Comparison of ENCODE assay signal across 18 cellular contexts in the genomic region with DNA sequence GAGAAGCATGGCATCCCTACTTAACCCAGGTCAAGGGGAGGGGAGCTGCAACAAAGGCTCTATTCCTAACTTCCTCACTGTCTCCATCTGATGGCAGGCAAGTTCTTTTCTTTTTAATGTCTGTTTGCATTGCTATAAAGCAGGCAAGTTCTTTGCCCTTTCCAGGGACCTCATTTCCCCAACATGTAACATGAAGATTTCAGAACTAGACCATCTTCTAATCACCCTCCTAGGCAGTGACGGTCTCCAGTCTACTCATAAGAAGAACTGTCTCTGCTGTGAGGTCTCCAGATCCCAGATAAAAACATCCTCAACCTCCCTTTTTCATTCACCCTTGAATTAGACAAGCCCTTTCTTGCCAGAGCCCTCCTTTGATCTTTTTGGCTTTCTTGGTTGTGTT. TPM values are rescaled to one million over a fixed set of nuclear protein-coding genes. Genes with fewer than 3 reads are reported as not detected.
DNase-seq lines count a peak whose midpoint lies in the region; ATAC-seq and TF ChIP-seq lines count a peak whose summit lies in the region.
"Had no signal": no experiment of that assay in that cellular context is flagged by ENCODE, and none has a peak within 500 bp of the region (broad histone marks: within the 10 kb centered on the region; RNA-seq: fewer than 3 reads in every experiment).

No MANE protein-coding gene starts in this region.

- H3K4me2 ChIP-seq in HCT116 (ENCODE audit: low read length), result no peak overlapping the region

- intact Hi-C loops in HCT116 (cut with micrococcal nuclease), result no loop called here
- intact Hi-C loops in activated CD8-positive, alpha-beta T cell treated with anti-CD3 and anti-CD28 coated beads for 36 hours (cut with micrococcal nuclease), result no loop called here
- intact Hi-C loops in CD4-positive, alpha-beta T cell (cut with DNase I, micrococcal nuclease), result loop anchor here in 1 of 2 experiments (5.0 kb wide), 2 partner anchors 45 to 240 kb away; no protein-coding TSS in a partner anchor

- POLR2A ChIA-PET in activated CD4-positive, alpha-beta T cell treated with anti-CD3 and anti-CD28 coated beads, Interleukin-2, amount 10 ng/mL, durations not matched to agents 7 days and 5 days (lab: Charles Lee), result no interaction called here
- POLR2A ChIA-PET in HCT116 (lab: Charles Lee), result no interaction called here
- POLR2A ChIA-PET in activated CD8-positive, alpha-beta T cell treated with anti-CD3 and anti-CD28 coated beads for 36 hours (lab: Charles Lee), result interaction anchor here (1.9 kb wide), 1 partner anchor 29 kb away, joined by 4 read pairs; no protein-coding TSS in a partner anchor
- POLR2A ChIA-PET in CD4-positive, alpha-beta T cell (lab: Charles Lee), result no interaction called here

- no peaks in the 10 kb centered on the region for H3K4me1 ChIP-seq in HCT116 (ENCODE audit: control insufficient read depth in 1 of 2, insufficient read depth in 2 of 2, low read length in 2 of 2)
- no peaks in the 10 kb centered on the region for H3K4me1 ChIP-seq in BE2C
- H3K4me1 ChIP-seq: psoas muscle, SJSA1 had no signal

- no peak overlapping the region for H3K4me3 Mint-ChIP-seq in activated CD4-positive, alpha-beta T cell treated with anti-CD3 and anti-CD28 coated beads, Interleukin-2, amount 10 ng/mL, durations not matched to agents 7 days and 5 days
- no peak overlapping the region for H3K4me3 Mint-ChIP-seq in activated CD8-positive, alpha-beta T cell treated with anti-CD3 and anti-CD28 coated beads for 36 hours
- no peak overlapping the region for H3K4me3 Mint-ChIP-seq in CD4-positive, alpha-beta T cell

- H3K79me2 ChIP-seq in HCT116 (ENCODE audit: insufficient read depth, low read length), result no peaks in the 10 kb centered on the region

- H3K4me3 ChIP-seq in HCT116 (replicated peaks in 1 of 2; ENCODE audit: low read depth in 1 of 2, low read length in 2 of 2), result no peak overlapping the region
- no peak overlapping the region for H3K4me3 ChIP-seq in BE2C (ENCODE audit: low read depth, low read length)
- H3K4me3 ChIP-seq: mucosa of descending colon, psoas muscle, SJSA1 had no signal

- H3K9ac ChIP-seq in HCT116 (ENCODE audit: low read length), result no peak overlapping the region

- H3K27me3 ChIP-seq in HCT116 (ENCODE audit: insufficient read depth, low read length), result peaks cover 15% of the 10 kb centered on the region
- H3K27me3 ChIP-seq in CD4-positive, alpha-beta T cell (ENCODE audit: control insufficient read depth, insufficient read depth, low read length), result no peaks in the 10 kb centered on the region
- H3K27me3 ChIP-seq in BE2C, result no peaks in the 10 kb centered on the region
- H3K27me3 ChIP-seq: SJSA1 had no signal

- H3K9me3 ChIP-seq in HCT116 (ENCODE audit: control insufficient read depth in 1 of 2, insufficient read depth in 1 of 2, low read depth in 1 of 2, low read length in 2 of 2), result no peaks in the 10 kb centered on the region
- H3K9me3 ChIP-seq in CD4-positive, alpha-beta T cell (ENCODE audit: control insufficient read depth, low read length), result no peaks in the 10 kb centered on the region
- no peaks in the 10 kb centered on the region; the same call in 1 of the 2 replicates for H3K9me3 ChIP-seq in BE2C
- H3K9me3 ChIP-seq: mucosa of descending colon, psoas muscle, SJSA1 had no signal

- RAD21 ChIA-PET in HCT116 (lab: Charles Lee; ENCODE audit: low non-redundant PET in 1 of 2, low total read pairs in 2 of 2, uncharacterized antibody in 2 of 2, unreplicated experiment in 2 of 2), result no interaction called here

- no peak for TF ChIP-seq CTCF in HCT116 (IDR thresholded peaks at IDR 0.05 in 2 of 3, conservative IDR thresholded peaks at IDR 0.05 in 1 of 3; ENCODE audit: borderline replicate concordance in 1 of 3, insufficient read depth in 1 of 3, low read depth in 2 of 3, low read length in 2 of 3)
- TF ChIP-seq CTCF in activated CD8-positive, alpha-beta T cell treated with anti-CD3 and anti-CD28 coated beads for 36 hours (IDR thresholded peaks at IDR 0.05), result no peak
- TF ChIP-seq CTCF in CD4-positive, alpha-beta T cell (IDR thresholded peaks at IDR 0.05), result no peak
- no peak for TF ChIP-seq CTCF in BE2C (IDR thresholded peaks at IDR 0.05; ENCODE audit: low read depth, low read length)

- H3K9me3 Mint-ChIP-seq in activated CD4-positive, alpha-beta T cell treated with anti-CD3 and anti-CD28 coated beads, Interleukin-2, amount 10 ng/mL, durations not matched to agents 7 days and 5 days, result peaks cover 15% of the 10 kb centered on the region
- H3K9me3 Mint-ChIP-seq in activated CD8-positive, alpha-beta T cell treated with anti-CD3 and anti-CD28 coated beads for 36 hours, result no peaks in the 10 kb centered on the region
- no peaks in the 10 kb centered on the region for H3K9me3 Mint-ChIP-seq in CD4-positive, alpha-beta T cell

- CTCF ChIA-PET in activated CD4-positive, alpha-beta T cell treated with anti-CD3 and anti-CD28 coated beads, Interleukin-2, amount 10 ng/mL, durations not matched to agents 7 days and 5 days (lab: Charles Lee), result interaction anchor here (0.6 to 1.6 kb wide), 6 partner anchors 11 to 240 kb away, joined by 3 to 6 read pairs (median 4); no protein-coding TSS in a partner anchor
- CTCF ChIA-PET in HCT116 (lab: Charles Lee), result no interaction called here
- CTCF ChIA-PET in activated CD8-positive, alpha-beta T cell treated with anti-CD3 and anti-CD28 coated beads for 36 hours (lab: Charles Lee), result interaction anchor here (1.0 to 1.6 kb wide), 3 partner anchors 28 to 241 kb away, joined by 3 to 7 read pairs (median 4); no protein-coding TSS in a partner anchor
- CTCF ChIA-PET in CD4-positive, alpha-beta T cell (lab: Charles Lee), result no interaction called here

- no peak overlapping the region for H3K27ac ChIP-seq in HCT116 (ENCODE audit: low read depth, low read length)
- no peak overlapping the region for H3K27ac ChIP-seq in CD4-positive, alpha-beta T cell (ENCODE audit: low read depth, low read length)
- H3K27ac ChIP-seq: HL-60, psoas muscle, SJSA1 had no signal

- no peak for DNase-seq in activated CD4-positive, alpha-beta T cell treated with anti-CD3 and anti-CD28 coated beads, Interleukin-2, amount 10 ng/mL, durations not matched to agents 7 days and 5 days
- DNase-seq in activated CD4-positive, alpha-beta T cell treated with anti-CD3 and anti-CD28 coated beads for 48 hours, result no peak
- no peak for DNase-seq in HCT116 (ENCODE audit: low read depth, low spot score)
- DNase-seq in activated CD8-positive, alpha-beta T cell treated with anti-CD3 and anti-CD28 coated beads for 36 hours, result no peak
- peak; percentile 7 for DNase-seq in renal cortical epithelial cell (ENCODE audit: low read depth)
- no peak for DNase-seq in CD4-positive, alpha-beta T cell
- no peak for DNase-seq in LoVo (ENCODE audit: low spot score)
- no peak for DNase-seq in BE2C
- DNase-seq: activated CD4-positive, alpha-beta T cell treated with anti-CD3 and anti-CD28 coated beads for 1 hour; amniotic stem cell; dermis blood vessel endothelial cell; GF-D8; mucosa of descending colon; NCI-H526; psoas muscle; stimulated activated CD4-positive, alpha-beta T cell treated with anti-CD3 and anti-CD28 coated beads, Interleukin-1b, Interleukin-23, amount 100 ng/mL, for 48 hours had no signal

- H3K36me3 Mint-ChIP-seq in activated CD4-positive, alpha-beta T cell treated with anti-CD3 and anti-CD28 coated beads, Interleukin-2, amount 10 ng/mL, durations not matched to agents 7 days and 5 days (ENCODE audit: low read depth), result peaks cover 14% of the 10 kb centered on the region
- no peaks in the 10 kb centered on the region for H3K36me3 Mint-ChIP-seq in activated CD8-positive, alpha-beta T cell treated with anti-CD3 and anti-CD28 coated beads for 36 hours (ENCODE audit: low read depth)
- no peaks in the 10 kb centered on the region for H3K36me3 Mint-ChIP-seq in CD4-positive, alpha-beta T cell (ENCODE audit: low read depth)

- H3K27ac Mint-ChIP-seq in activated CD4-positive, alpha-beta T cell treated with anti-CD3 and anti-CD28 coated beads, Interleukin-2, amount 10 ng/mL, durations not matched to agents 7 days and 5 days, result peak overlapping the region; percentile 89
- peak overlapping the region; percentile 81 for H3K27ac Mint-ChIP-seq in activated CD8-positive, alpha-beta T cell treated with anti-CD3 and anti-CD28 coated beads for 36 hours
- no peak overlapping the region for H3K27ac Mint-ChIP-seq in CD4-positive, alpha-beta T cell

- H3K27me3 Mint-ChIP-seq in activated CD4-positive, alpha-beta T cell treated with anti-CD3 and anti-CD28 coated beads, Interleukin-2, amount 10 ng/mL, durations not matched to agents 7 days and 5 days, result peaks cover 2% of the 10 kb centered on the region
- H3K27me3 Mint-ChIP-seq in activated CD8-positive, alpha-beta T cell treated with anti-CD3 and anti-CD28 coated beads for 36 hours, result no peaks in the 10 kb centered on the region
- no peaks in the 10 kb centered on the region for H3K27me3 Mint-ChIP-seq in CD4-positive, alpha-beta T cell

- peaks cover 35% of the 10 kb centered on the region for H3K4me1 Mint-ChIP-seq in activated CD4-positive, alpha-beta T cell treated with anti-CD3 and anti-CD28 coated beads, Interleukin-2, amount 10 ng/mL, durations not matched to agents 7 days and 5 days
- peaks cover 25% of the 10 kb centered on the region for H3K4me1 Mint-ChIP-seq in activated CD8-positive, alpha-beta T cell treated with anti-CD3 and anti-CD28 coated beads for 36 hours (ENCODE audit: low read depth)
- H3K4me1 Mint-ChIP-seq in CD4-positive, alpha-beta T cell (ENCODE audit: low read depth), result peaks cover 19% of the 10 kb centered on the region

- no peak for TF ChIP-seq POLR2A in HCT116 (IDR thresholded peaks at IDR 0.05; ENCODE audit: borderline replicate concordance, extremely low read depth, insufficient read depth, insufficient read length)

- ATAC-seq in HCT116, result no peak
- ATAC-seq in activated CD8-positive, alpha-beta T cell treated with anti-CD3 and anti-CD28 coated beads for 36 hours, result peak; percentile 57
- no peak for ATAC-seq in CD4-positive, alpha-beta T cell (ENCODE audit: poor library complexity)
- ATAC-seq: mucosa of descending colon, psoas muscle had no signal

- BruUV-seq in HCT116 (replicated peaks; lab: Mats Ljungman, UMichigan), result no TSS peak

- no peaks in the 10 kb centered on the region for H3K9me2 ChIP-seq in HCT116 (ENCODE audit: insufficient read depth)

- H3K36me3 ChIP-seq in HCT116 (ENCODE audit: control insufficient read depth in 1 of 2, insufficient read depth in 2 of 2, low read length in 2 of 2), result no peaks in the 10 kb centered on the region
- no peaks in the 10 kb centered on the region for H3K36me3 ChIP-seq in BE2C
- H3K36me3 ChIP-seq: SJSA1 had no signal

- H4K20me1 ChIP-seq in HCT116 (ENCODE audit: insufficient read depth), result no peaks in the 10 kb centered on the region

- TF ChIP-seq RAD21 in HCT116 (IDR thresholded peaks at IDR 0.05; ENCODE audit: low read depth), result peak; percentile 13; the same call in 1 of the 2 replicates

- no peak overlapping the region for H2AFZ ChIP-seq in HCT116 (ENCODE audit: low read depth, low read length, poor library complexity, severe bottlenecking)

RNA-seq across cellular contexts. Expression of a gene that starts 42.1 kb away (rescaled TPM):
- total RNA-seq in activated CD4-positive, alpha-beta T cell treated with anti-CD3 and anti-CD28 coated beads, Interleukin-2, amount 10 ng/mL, durations not matched to agents 7 days and 5 days, result under 1 TPM in 1 of 2 experiments, not detected in 1; 0.17 TPM
- total RNA-seq in HCT116 (2021; ENCODE audit: unreplicated experiment) (not detected), renal cortical epithelial cell (0.05 and 0.17 TPM in 2 replicates)
- polyA plus RNA-seq in HCT116 (2012), result not detected in 2 replicates
- under 1 TPM in 1 of 2 experiments, not detected in 1; 0.16 TPM for total RNA-seq in activated CD8-positive, alpha-beta T cell treated with anti-CD3 and anti-CD28 coated beads for 36 hours
- total RNA-seq in CD4-positive, alpha-beta T cell, result under 1 TPM in 1 of 2 experiments, not detected in 1; 0.27 TPM
- polyA plus RNA-seq in BE2C (2012; ENCODE audit: insufficient read depth, insufficient read length, low read depth), result not detected

Comparison
In these comparisons a context has a peak if more than half of its experiments do, and no peak if none do; other contexts are left out.
1. CTCF ChIA-PET loops: an anchor here in activated CD4-positive, alpha-beta T cell treated with anti-CD3 and anti-CD28 coated beads, Interleukin-2, amount 10 ng/mL, durations not matched to agents 7 days and 5 days (0.6 to 1.6 kb wide) and activated CD8-positive, alpha-beta T cell treated with anti-CD3 and anti-CD28 coated beads for 36 hours (1.0 to 1.6 kb wide); none called in HCT116 and CD4-positive, alpha-beta T cell.